Comparison of ENCODE assay signal across 1 cellular context in genomic region chr22:25149014-25149413, GRCh38.
TF ChIP-seq lines count a peak whose summit lies in the region.

No MANE protein-coding gene starts in this region.

TF ChIP-seq in HepG2, 621 proteins besides CTCF, POLR2A, EP300 and RAD21:
- no peak for TF ChIP-seq CEBPG (CRISPR knock-in tag; IDR thresholded peaks at IDR 0.05)
- TF ChIP-seq ZNF768 (CRISPR knock-in tag; IDR thresholded peaks at IDR 0.05), result peak; percentile 97
- no peak for TF ChIP-seq GTF2F1 (IDR thresholded peaks at IDR 0.05; ENCODE audit: low read length)
- 0 out of 2 replicates have a peak, but pooled peaks have one; percentile 28 for TF ChIP-seq ZMYM3 (CRISPR knock-in tag; IDR thresholded peaks at IDR 0.05)
- TF ChIP-seq HHEX (CRISPR knock-in tag; IDR thresholded peaks at IDR 0.05), result no peak
